8 cellular contexts compared by ENCODE assay signal in the genomic region with DNA sequence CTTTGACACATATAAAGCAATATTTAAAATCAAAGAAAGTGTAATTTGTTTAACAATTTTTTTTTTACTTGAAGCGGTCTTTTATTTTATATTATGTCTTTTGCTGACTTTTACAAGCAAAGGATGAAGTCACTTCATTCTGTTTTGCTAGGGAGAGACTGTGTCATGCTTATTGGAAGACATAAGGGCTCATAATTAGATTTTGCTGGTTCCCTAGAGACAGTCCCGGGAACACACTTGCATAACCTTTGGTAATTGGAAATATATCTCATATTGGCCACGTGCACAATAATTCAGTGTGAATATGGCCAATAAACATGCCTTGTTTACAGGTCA. TPM values are rescaled to one million over a fixed set of nuclear protein-coding genes. Genes with fewer than 3 reads are reported as not detected.
A peak's percentile ranks its signal among the peaks of the same experiment; 100 is the strongest.
DNase-seq lines count a peak whose midpoint lies in the region; ATAC-seq and TF ChIP-seq lines count a peak whose summit lies in the region.

No MANE protein-coding gene starts in this region.

- peak overlapping the region; percentile 83 for H3K9ac ChIP-seq in skeletal muscle satellite cell (ENCODE audit: low read depth, low read length)

- peaks cover 14% of the 10 kb centered on the region for H3K4me1 ChIP-seq in skeletal muscle satellite cell (ENCODE audit: control insufficient read depth, insufficient read depth, low read length)

- H3K4me3 ChIP-seq in fibroblast of pulmonary artery (replicated peaks; ENCODE audit: low read depth, low read length) (peak overlapping the region; percentile 66), skeletal muscle satellite cell (ENCODE audit: low read length) (peak overlapping the region; percentile 94)

- no peaks in the 10 kb centered on the region for H3K9me3 ChIP-seq in skeletal muscle satellite cell (replicated peaks; ENCODE audit: low read length)

- H3K4me2 ChIP-seq in skeletal muscle satellite cell (ENCODE audit: low read length): peak overlapping the region; percentile 81

- H3K36me3 ChIP-seq in skeletal muscle satellite cell (ENCODE audit: insufficient read depth, low read length): no peaks in the 10 kb centered on the region

- peaks cover 4% of the 10 kb centered on the region for H3K27me3 ChIP-seq in skeletal muscle satellite cell (ENCODE audit: control insufficient read depth, insufficient read depth, low read length)

- ATAC-seq in GM21367 (IDR thresholded peaks at IDR 0.05; ENCODE audit: unreplicated experiment): peak; percentile 5
- no peak for ATAC-seq in GM19452 (IDR thresholded peaks at IDR 0.05; ENCODE audit: unreplicated experiment)

- DNase-seq in NCI-H82 (lab: John Stamatoyannopoulos, UW): peak; percentile 75
- no peak for DNase-seq in fibroblast of pulmonary artery (ENCODE audit: low read depth)
- DNase-seq in kidney tubule cell (ENCODE audit: low spot score): no peak
- DNase-seq in NCI-H2196 treated with DMSO at 0.1 percent for 48 hours (lab: John Stamatoyannopoulos, UW; ENCODE audit: unreplicated experiment): no peak
- no peak for DNase-seq in HCEC 1CT

- no peak for TF ChIP-seq CTCF in fibroblast of pulmonary artery (IDR thresholded peaks at IDR 0.05; ENCODE audit: low read length, missing control alignments)

RNA-seq across cellular contexts. Expression of gene NET1, which starts 0.4 kb away (rescaled TPM):
- total RNA-seq in skeletal muscle satellite cell (2012; rRNA removed): 21.3 and 26.6 TPM in 2 replicates

RNA-seq across cellular contexts. Expression of gene TUBAL3, which starts 7.3 kb away (rescaled TPM):
- not detected in 2 replicates for total RNA-seq in skeletal muscle satellite cell (2012; rRNA removed)

RNA-seq across cellular contexts. Expression of gene UCN3, which starts 47.1 kb away (rescaled TPM):
- not detected in 2 replicates for total RNA-seq in skeletal muscle satellite cell (2012; rRNA removed)
